ENCODE assay signal across 8 cellular contexts in genomic region chr11:75140269-75141138, GRCh38. TPM values are rescaled to one million over a fixed set of nuclear protein-coding genes. Genes with fewer than 3 reads are reported as not detected.
A peak's percentile ranks its signal among the peaks of the same experiment; 100 is the strongest.
DNase-seq lines count a peak whose midpoint lies in the region; ATAC-seq and TF ChIP-seq lines count a peak whose summit lies in the region.

No MANE protein-coding gene starts in this region.

- no peaks in the 10 kb centered on the region for H3K9me3 Mint-ChIP-seq in T-helper 2 cell treated with Interferon-gamma antibody and Interleukin-4, amounts not matched to agents 5 μg/mL and 100 μg/mL, for 36 hours

- no peaks in the 10 kb centered on the region for H3K79me2 ChIP-seq in DND-41 (ENCODE audit: insufficient read depth, low read length)

- H3K9ac ChIP-seq in DND-41 (ENCODE audit: low read depth, low read length), result no peak overlapping the region

- H3K36me3 Mint-ChIP-seq in T-helper 2 cell treated with Interferon-gamma antibody and Interleukin-4, amounts not matched to agents 5 μg/mL and 100 μg/mL, for 36 hours (ENCODE audit: low read depth), result no peaks in the 10 kb centered on the region

- peaks cover 32% of the 10 kb centered on the region for H3K4me1 ChIP-seq in DND-41 (ENCODE audit: insufficient read depth, low read length)
- no peaks in the 10 kb centered on the region for H3K4me1 ChIP-seq in ascending aorta

- no peak overlapping the region for H3K4me3 Mint-ChIP-seq in T-helper 2 cell treated with Interferon-gamma antibody and Interleukin-4, amounts not matched to agents 5 μg/mL and 100 μg/mL, for 36 hours

- H3K27ac ChIP-seq in DND-41 (ENCODE audit: low read length) (no peak overlapping the region), ascending aorta (no peak overlapping the region)

- peak; percentile 20; the same call in 1 of the 3 replicates for ATAC-seq in DND-41 (ENCODE audit: insufficient read depth, low read depth)
- ATAC-seq in HG02852 (IDR thresholded peaks at IDR 0.05; ENCODE audit: unreplicated experiment), result peak; percentile 45

- H3K4me3 ChIP-seq in DND-41 (ENCODE audit: low read depth in 1 of 2, low read length in 2 of 2) (no peak overlapping the region), ascending aorta (no peak overlapping the region)

- H3K9me3 ChIP-seq in DND-41 (ENCODE audit: insufficient read depth, low read length, severe bottlenecking) (no peaks in the 10 kb centered on the region), ascending aorta (no peaks in the 10 kb centered on the region)

- peak; percentile 69 for DNase-seq in DND-41
- peak; percentile 62 for DNase-seq in T-helper 2 cell treated with Interferon-gamma antibody and Interleukin-4, amounts not matched to agents 5 μg/mL and 100 μg/mL, for 36 hours (ENCODE audit: low spot score)
- DNase-seq in ascending aorta (ENCODE audit: low spot score in 2 of 2), result peak in 1 of 2 donors; percentile 72
- peak; percentile 91 for DNase-seq in iPS-NIHi11 (ENCODE audit: low spot score)
- DNase-seq in stimulated activated CD4-positive, alpha-beta T cell treated with anti-CD3 and anti-CD28 coated beads, Interleukin-15, amount 100 ng/mL, for 24 hours, result peak; percentile 83
- no peak for DNase-seq in GF-D8 (lab: John Stamatoyannopoulos, UW)
- DNase-seq in SIG-M5 (lab: John Stamatoyannopoulos, UW), result no peak

- no peak overlapping the region for H2AFZ ChIP-seq in DND-41 (ENCODE audit: low read depth, low read length)

- H3K36me3 ChIP-seq in DND-41 (ENCODE audit: insufficient read depth, low read length) (no peaks in the 10 kb centered on the region), ascending aorta (no peaks in the 10 kb centered on the region)

- peaks cover 25% of the 10 kb centered on the region for H3K27me3 Mint-ChIP-seq in T-helper 2 cell treated with Interferon-gamma antibody and Interleukin-4, amounts not matched to agents 5 μg/mL and 100 μg/mL, for 36 hours (ENCODE audit: low read depth)

- H3K27me3 ChIP-seq in DND-41 (ENCODE audit: insufficient read depth, low read length, poor library complexity) (peaks cover 5% of the 10 kb centered on the region), ascending aorta (no peaks in the 10 kb centered on the region)

- no peaks in the 10 kb centered on the region for H4K20me1 ChIP-seq in DND-41 (ENCODE audit: insufficient read depth, low read length)

- no peak overlapping the region for H3K27ac Mint-ChIP-seq in T-helper 2 cell treated with Interferon-gamma antibody and Interleukin-4, amounts not matched to agents 5 μg/mL and 100 μg/mL, for 36 hours

- peak; percentile 90 for TF ChIP-seq CTCF in DND-41 (IDR thresholded peaks at IDR 0.05; ENCODE audit: borderline replicate concordance, extremely low read depth, low read length, poor library complexity, severe bottlenecking)
- TF ChIP-seq CTCF in ascending aorta (IDR thresholded peaks at IDR 0.05), result peak; percentile 64 to 80 (median 75)

- H3K4me1 Mint-ChIP-seq in T-helper 2 cell treated with Interferon-gamma antibody and Interleukin-4, amounts not matched to agents 5 μg/mL and 100 μg/mL, for 36 hours (ENCODE audit: low read depth), result peaks cover 31% of the 10 kb centered on the region

- H3K4me2 ChIP-seq in DND-41 (ENCODE audit: insufficient read depth, low read length), result no peak overlapping the region

- intact Hi-C loops in ascending aorta (cut with DNase I), result loop anchor here (1.0 kb wide), 1 partner anchor 108 kb away; no protein-coding TSS in a partner anchor

RNA-seq across cellular contexts. Expression of gene SLCO2B1, which starts 10.4 kb away (rescaled TPM):
- total RNA-seq in ascending aorta, result 403 TPM

RNA-seq across cellular contexts. Expression of gene OR2AT4, which starts 43.8 kb away (rescaled TPM):
- not detected for total RNA-seq in ascending aorta

Comparison
In these comparisons a context has a peak if more than half of its experiments do, and no peak if none do; other contexts are left out.
1. DNase-seq: peak in DND-41 (single experiment), T-helper 2 cell treated with Interferon-gamma antibody and Interleukin-4, amounts not matched to agents 5 μg/mL and 100 μg/mL, for 36 hours (single experiment), iPS-NIHi11 (single experiment) and stimulated activated CD4-positive, alpha-beta T cell treated with anti-CD3 and anti-CD28 coated beads, Interleukin-15, amount 100 ng/mL, for 24 hours (single experiment); none in GF-D8 (single experiment) and SIG-M5 (single experiment).